9 cellular contexts compared by ENCODE assay signal in the genomic region with DNA sequence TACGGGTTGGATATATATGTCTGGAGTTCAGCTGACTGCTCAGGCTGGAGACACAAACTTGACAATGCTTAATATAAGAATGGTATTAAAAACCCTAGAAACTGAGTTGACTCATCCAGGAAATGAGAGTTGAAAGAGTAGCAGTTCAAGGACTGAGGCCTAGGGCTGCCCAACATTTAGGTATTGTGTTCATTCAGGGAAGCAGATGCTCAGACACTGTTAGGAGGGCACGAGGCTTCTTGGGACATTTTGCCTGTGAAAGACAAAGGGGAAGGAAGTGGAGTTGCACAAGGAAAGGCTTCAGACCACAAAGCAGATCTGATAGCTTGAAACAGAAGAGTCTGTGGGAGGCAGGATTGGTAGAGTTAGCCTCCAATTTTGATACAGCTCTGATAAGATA. TPM values are rescaled to one million over a fixed set of nuclear protein-coding genes. Genes with fewer than 3 reads are reported as not detected.
A peak's percentile ranks its signal among the peaks of the same experiment; 100 is the strongest.
DNase-seq lines count a peak whose midpoint lies in the region; ATAC-seq and TF ChIP-seq lines count a peak whose summit lies in the region.
"Had no signal": no experiment of that assay in that cellular context is flagged by ENCODE, and none has a peak within 500 bp of the region (broad histone marks: within the 10 kb centered on the region; RNA-seq: fewer than 3 reads in every experiment).

No MANE protein-coding gene starts in this region.

- H4K91ac ChIP-seq in IMR-90 (ENCODE audit: insufficient read depth, low read depth, low read length): no peak overlapping the region

- POLR2A ChIA-PET in IMR-90 (lab: Charles Lee; ENCODE audit: unreplicated experiment): no interaction called here

- H3K23ac ChIP-seq in IMR-90 (ENCODE audit: low read depth, low read length): no peak overlapping the region

- H2AFZ ChIP-seq in IMR-90 (replicated peaks; ENCODE audit: low read length, poor library complexity): no peak overlapping the region

- H3K9me3 Mint-ChIP-seq in mesothelial cell of epicardium: peaks cover 7% of the 10 kb centered on the region

- H2AK9ac ChIP-seq in IMR-90 (replicated peaks; ENCODE audit: low read depth, low read length, poor library complexity): no peak overlapping the region

- H2AK5ac ChIP-seq in IMR-90 (ENCODE audit: low read depth, low read length): no peak overlapping the region

- no peaks in the 10 kb centered on the region; the same call in 1 of the 2 replicates for H3K9me3 ChIP-seq in IMR-90 (ENCODE audit: control insufficient read depth, insufficient read depth, low read length)
- no peaks in the 10 kb centered on the region for H3K9me3 ChIP-seq in MG63

- no peak overlapping the region for H2BK15ac ChIP-seq in IMR-90 (ENCODE audit: low read depth, low read length)

- no peak overlapping the region for H3K18ac ChIP-seq in IMR-90 (ENCODE audit: low read depth, low read length)

- H3K4me3 ChIP-seq in IMR-90 (ENCODE audit: insufficient read depth, low read depth, low read length) (no peak overlapping the region), MG63 (no peak overlapping the region)

- ATAC-seq in GM21447 (IDR thresholded peaks at IDR 0.05; ENCODE audit: unreplicated experiment) (peak; percentile 86), IMR-90 (ENCODE audit: low read depth) (peak; percentile 37; the same call in 1 of the 2 replicates), esophagus mucosa (peak; percentile 77)

- no peak overlapping the region for H4K8ac ChIP-seq in IMR-90 (ENCODE audit: low read depth in 2 of 2, low read length in 2 of 2)

- no peak overlapping the region for H3K9ac ChIP-seq in IMR-90 (ENCODE audit: low read depth, low read length)

- WGBS in IMR-90 (ENCODE audit: extremely low coverage in 2 of 2, insufficient read length in 1 of 2), 2 experiments: no CpG with 5 or more reads among the region's 2 CpGs

- no peak for TF ChIP-seq RAD21 in IMR-90 (IDR thresholded peaks at IDR 0.05; ENCODE audit: low read length)

- no TSS peak for BruUV-seq in IMR-90 (replicated peaks; lab: Mats Ljungman, UMichigan)

- H3K4me2 ChIP-seq in IMR-90 (ENCODE audit: low read depth, low read length): no peak overlapping the region

- dilution Hi-C loops in IMR-90 (cut with HindIII; ENCODE audit: low sequenced_read_pairs, unreplicated experiment): no loop called here

- TF ChIP-seq CTCF in IMR-90 (conservative IDR thresholded peaks at IDR 0.05; ENCODE audit: low read depth, low read length): no peak
- no peak for TF ChIP-seq CTCF in mesothelial cell of epicardium (IDR thresholded peaks at IDR 0.05; ENCODE audit: unreplicated experiment)

- H3K27ac ChIP-seq in IMR-90 (ENCODE audit: insufficient read depth, low read length): no peak overlapping the region

- no peak overlapping the region for H3K56ac ChIP-seq in IMR-90 (ENCODE audit: extremely low read depth, insufficient read depth, low read length)

- intact Hi-C loops in IMR-90 (cut with micrococcal nuclease): no loop called here

- H3K27ac Mint-ChIP-seq in mesothelial cell of epicardium: no peak overlapping the region
- H3K27ac Mint-ChIP-seq: memory B cell had no signal

- H3K79me1 ChIP-seq in IMR-90 (ENCODE audit: low read depth in 1 of 2, low read length in 2 of 2): no peaks in the 10 kb centered on the region

- no peak overlapping the region for H2BK120ac ChIP-seq in IMR-90 (ENCODE audit: low read depth, low read length)

- no peaks in the 10 kb centered on the region for H3K9me1 ChIP-seq in IMR-90 (ENCODE audit: insufficient read depth, low read length)

- peaks cover 3% of the 10 kb centered on the region for H3K27me3 Mint-ChIP-seq in mesothelial cell of epicardium (ENCODE audit: low read depth)
- H3K27me3 Mint-ChIP-seq: memory B cell had no signal

- no peak overlapping the region for H3K14ac ChIP-seq in IMR-90 (replicated peaks; ENCODE audit: low read depth, low read length)

- no peak overlapping the region for H2BK5ac ChIP-seq in IMR-90 (ENCODE audit: low read depth, low read length, poor library complexity, severe bottlenecking)

- H2BK20ac ChIP-seq in IMR-90 (ENCODE audit: low read depth, low read length): no peak overlapping the region

- peak; percentile 89 for DNase-seq in GDM1 (lab: John Stamatoyannopoulos, UW)
- peak; percentile 11 for DNase-seq in IMR-90
- no peak for DNase-seq in MG63
- DNase-seq in mesothelial cell of epicardium (ENCODE audit: low spot score in 2 of 2, unreplicated experiment in 2 of 2): no peak
- no peak for DNase-seq in NCI-H2196 (lab: John Stamatoyannopoulos, UW; ENCODE audit: unreplicated experiment)
- DNase-seq in SHP77 treated with DMSO at 0.1 percent for 48 hours (lab: John Stamatoyannopoulos, UW): no peak

- H3K36me3 Mint-ChIP-seq in mesothelial cell of epicardium: no peaks in the 10 kb centered on the region

- no peak for TF ChIP-seq POLR2A in IMR-90 (IDR thresholded peaks at IDR 0.05; ENCODE audit: low read depth, low read length)

- no peaks in the 10 kb centered on the region for H4K20me1 ChIP-seq in IMR-90 (ENCODE audit: insufficient read depth, low read length)

- H3K4me1 Mint-ChIP-seq in mesothelial cell of epicardium: no peaks in the 10 kb centered on the region
- H3K4me1 Mint-ChIP-seq: memory B cell had no signal

- CTCF ChIA-PET in IMR-90 (lab: Yijun Ruan, JAX): interaction anchor here (0.6 kb wide), 1 partner anchor 265 kb away, joined by 4 read pairs; no protein-coding TSS in a partner anchor

- no peak overlapping the region for H3K4me3 Mint-ChIP-seq in mesothelial cell of epicardium
- H3K4me3 Mint-ChIP-seq: memory B cell had no signal

- H3K36me3 ChIP-seq in IMR-90 (ENCODE audit: control insufficient read depth, insufficient read depth, low read length): no peaks in the 10 kb centered on the region
- no peaks in the 10 kb centered on the region for H3K36me3 ChIP-seq in MG63

- no peak overlapping the region for H4K5ac ChIP-seq in IMR-90 (ENCODE audit: low read depth, low read length)

- H3K4me1 ChIP-seq in IMR-90 (ENCODE audit: control insufficient read depth, insufficient read depth, low read length): no peaks in the 10 kb centered on the region

- H3K4ac ChIP-seq in IMR-90 (ENCODE audit: low read depth, low read length): no peak overlapping the region

- H3K27me3 ChIP-seq in IMR-90 (ENCODE audit: control insufficient read depth, insufficient read depth, low read length): no peaks in the 10 kb centered on the region
- H3K27me3 ChIP-seq in MG63: no peaks in the 10 kb centered on the region

- in situ Hi-C loops in IMR-90 (cut with MboI; ENCODE audit: low sequenced_read_pairs): no loop called here

TF ChIP-seq in IMR-90, 13 proteins besides CTCF, POLR2A, EP300 and RAD21:
- TF ChIP-seq FOS (IDR thresholded peaks at IDR 0.05; ENCODE audit: low read depth, low read length) (no peak), SMC3 (IDR thresholded peaks at IDR 0.05; ENCODE audit: low read depth, low read length) (no peak)
- TF ChIP-seq, protein P1, sequence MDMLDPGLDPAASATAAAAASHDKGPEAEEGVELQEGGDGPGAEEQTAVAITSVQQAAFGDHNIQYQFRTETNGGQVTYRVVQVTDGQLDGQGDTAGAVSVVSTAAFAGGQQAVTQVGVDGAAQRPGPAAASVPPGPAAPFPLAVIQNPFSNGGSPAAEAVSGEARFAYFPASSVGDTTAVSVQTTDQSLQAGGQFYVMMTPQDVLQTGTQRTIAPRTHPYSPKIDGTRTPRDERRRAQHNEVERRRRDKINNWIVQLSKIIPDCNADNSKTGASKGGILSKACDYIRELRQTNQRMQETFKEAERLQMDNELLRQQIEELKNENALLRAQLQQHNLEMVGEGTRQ (IDR thresholded peaks at IDR 0.05; ENCODE audit: low read depth, low read length): no peak

RNA-seq across cellular contexts. Expression of a gene that starts 52.0 kb away (rescaled TPM):
- total RNA-seq in IMR-90 (2012; rRNA removed) (not detected in 2 replicates), esophagus mucosa (18.7 TPM), mesothelial cell of epicardium (3.4 to 6.2 TPM (median 5.6 TPM) in 3 replicates)
- 0.09 TPM in 1 of 2 replicates, not detected in the other for polyA plus RNA-seq in IMR-90 (2012; rRNA removed)
- polyA plus RNA-seq in IMR-90 (2012; cell fraction: cytosol; rRNA removed): 0.01 TPM in 1 of 2 replicates, not detected in the other
- 0.01 TPM in 2 replicates for polyA plus RNA-seq in IMR-90 (2012; cell fraction: nucleus; rRNA removed; ENCODE audit: low replicate concordance)
- 0.17 and 0.23 TPM in 2 replicates for total RNA-seq in MG63 (2014; rRNA removed; shearing (Covaris generic); ENCODE audit: low replicate concordance)

Comparison
In these comparisons a context has a peak if more than half of its experiments do, and no peak if none do; other contexts are left out.
1. DNase-seq: peak in GDM1 (single experiment) and IMR-90 (single experiment); none in MG63 (single experiment), mesothelial cell of epicardium (0 of 2), NCI-H2196 (single experiment) and SHP77 treated with DMSO at 0.1 percent for 48 hours (single experiment).
2. Peak in every context shown above with its lines, with median percentiles within 50 percentile points of each other: ATAC-seq.